Comparison of ENCODE assay signal across 9 cellular contexts in genomic region chr14:98726585-98727405, GRCh38.
"Had no signal": no experiment of that assay in that cellular context is flagged by ENCODE, and none has a peak within 500 bp of the region (broad histone marks: within the 10 kb centered on the region; RNA-seq: fewer than 3 reads in every experiment).

No MANE protein-coding gene starts in this region.

- H3K9me3 ChIP-seq: HAP-1 had no signal

- ATAC-seq: HCT116, K562 had no signal

- H3K9ac ChIP-seq: GM23248 had no signal

- DNase-seq: GM23248, GOT3, H7, IMR-90, KG1 had no signal

- H3K4me3 ChIP-seq: GM23248, HAP-1, K562 had no signal

- H3K4me1 ChIP-seq: HAP-1 had no signal

- H3K27ac ChIP-seq: GM23248 had no signal

- H3K36me3 ChIP-seq: HAP-1 had no signal

- FAIRE-seq: HTR-8/SVneo, K562 had no signal

- H2AFZ ChIP-seq: GM23248 had no signal
